ENCODE assay signal across 12 cellular contexts in the genomic region with DNA sequence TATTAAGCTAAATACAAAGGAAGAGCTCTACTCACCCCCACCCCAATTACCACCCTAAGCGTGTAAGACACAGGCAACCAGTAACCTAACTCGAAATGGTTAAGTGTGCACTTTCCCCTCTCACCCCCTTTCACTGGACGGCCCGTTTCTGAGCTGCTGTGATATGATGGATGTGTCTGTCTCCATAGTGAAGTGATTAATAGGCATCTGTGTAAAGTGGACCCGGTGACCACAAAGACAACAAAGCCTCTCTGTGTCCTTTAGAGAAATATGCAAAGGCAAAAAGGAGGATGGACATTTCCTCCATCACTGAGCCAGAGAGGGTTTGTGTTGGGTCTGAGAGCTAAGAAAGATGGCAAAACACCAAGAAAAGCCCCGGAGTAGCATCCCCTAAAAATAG.
DNase-seq lines count a peak whose midpoint lies in the region; ATAC-seq and TF ChIP-seq lines count a peak whose summit lies in the region.
"Had no signal": no experiment of that assay in that cellular context is flagged by ENCODE, and none has a peak within 500 bp of the region (broad histone marks: within the 10 kb centered on the region; RNA-seq: fewer than 3 reads in every experiment).

No MANE protein-coding gene starts in this region.

- H3K27me3 ChIP-seq in psoas muscle (ENCODE audit: insufficient read depth in 3 of 3, low read length in 2 of 3), result no peaks in the 10 kb centered on the region
- H3K27me3 ChIP-seq in MG63, result no peaks in the 10 kb centered on the region

- H3K36me3 ChIP-seq in psoas muscle (ENCODE audit: insufficient read depth in 1 of 2, low read depth in 1 of 2) (peaks cover 0 to 3% of the 10 kb centered on the region in 2 donors), MG63 (no peaks in the 10 kb centered on the region)

- DNase-seq in Calu3 (peak; percentile 44), nephron progenitor cell (no peak), psoas muscle (no peak), MG63 (no peak)
- DNase-seq: activated effector memory CD4-positive, alpha-beta T cell treated with Interleukin-2 at 50 U/mL for 16 hours; NCI-H510A had no signal

- H3K4me3 Mint-ChIP-seq in Calu3 (ENCODE audit: low read depth, unreplicated experiment) (no peak overlapping the region), brain (peak overlapping the region in 3 of 5 experiments; percentile 11 to 64 (median 25)), nephron progenitor cell (peak overlapping the region; percentile 31)

- H3K4me3 ChIP-seq in psoas muscle, result no peak overlapping the region
- H3K4me3 ChIP-seq in MG63, result no peak overlapping the region
- H3K4me3 ChIP-seq: HAP-1 had no signal

- TF ChIP-seq CTCF in Calu3 (IDR thresholded peaks at IDR 0.05; ENCODE audit: unreplicated experiment) (no peak), brain (conservative IDR thresholded peaks at IDR 0.05) (no peak), nephron progenitor cell (IDR thresholded peaks at IDR 0.05) (no peak), psoas muscle (IDR thresholded peaks at IDR 0.05) (no peak)

- intact Hi-C loops in Calu3 (cut with micrococcal nuclease; ENCODE audit: unreplicated experiment), result loop anchor here (5.0 to 10.0 kb wide), 3 partner anchors 73 to 319 kb away; partner anchors contain the start of gene SEMA6A
- intact Hi-C loops in psoas muscle (cut with DNase I), result no loop called here

- H3K9me3 ChIP-seq in psoas muscle (no peaks in the 10 kb centered on the region), MG63 (no peaks in the 10 kb centered on the region)
- H3K9me3 ChIP-seq: HAP-1 had no signal

- peak overlapping the region; percentile 21 for H3K27ac Mint-ChIP-seq in Calu3 (ENCODE audit: unreplicated experiment)
- peak overlapping the region; percentile 42 to 84 (median 52) for H3K27ac Mint-ChIP-seq in brain
- peak overlapping the region; percentile 60 for H3K27ac Mint-ChIP-seq in nephron progenitor cell
- H3K27ac Mint-ChIP-seq: CD14-positive monocyte had no signal

- BruUV-seq in Calu3 (replicated peaks; lab: Mats Ljungman, UMichigan), result no TSS peak

- 44 to 52% (median 50%) methylated on average over 6 of the region's 6 CpGs for WGBS in psoas muscle, 3 donors

- peak; percentile 34 for ATAC-seq in HG03342 (IDR thresholded peaks at IDR 0.05; ENCODE audit: unreplicated experiment)
- no peak for ATAC-seq in psoas muscle
- no peak for ATAC-seq in GM19351 (IDR thresholded peaks at IDR 0.05; ENCODE audit: unreplicated experiment)
- ATAC-seq in HG03432 (IDR thresholded peaks at IDR 0.05; ENCODE audit: unreplicated experiment), result no peak

- H3K27me3 Mint-ChIP-seq in Calu3 (ENCODE audit: unreplicated experiment) (no peaks in the 10 kb centered on the region), brain (no peaks in the 10 kb centered on the region), nephron progenitor cell (ENCODE audit: low read depth, poor library complexity) (no peaks in the 10 kb centered on the region)

- H3K4me1 Mint-ChIP-seq in Calu3 (ENCODE audit: low read depth, unreplicated experiment) (peaks cover 42% of the 10 kb centered on the region), brain (peaks cover 62% of the 10 kb centered on the region), nephron progenitor cell (peaks cover 61% of the 10 kb centered on the region)

- H3K27ac ChIP-seq in psoas muscle, result no peak overlapping the region

- H3K9me3 Mint-ChIP-seq in Calu3 (ENCODE audit: low read depth, unreplicated experiment) (no peaks in the 10 kb centered on the region), brain (peaks cover 0 to 4% (median 0%) of the 10 kb centered on the region in 5 experiments), nephron progenitor cell (no peaks in the 10 kb centered on the region)
- H3K9me3 Mint-ChIP-seq: CD14-positive monocyte had no signal

- CTCF ChIA-PET in Calu3 (lab: Charles Lee), result interaction anchor here (1.0 to 1.3 kb wide), 2 partner anchors 12 to 118 kb away, joined by 3 read pairs; no protein-coding TSS in a partner anchor

- H3K4me1 ChIP-seq in psoas muscle, result no peaks in the 10 kb centered on the region

- H3K36me3 Mint-ChIP-seq in Calu3 (ENCODE audit: insufficient read depth, unreplicated experiment), result no peaks in the 10 kb centered on the region
- peaks cover 38% of the 10 kb centered on the region for H3K36me3 Mint-ChIP-seq in brain
- H3K36me3 Mint-ChIP-seq in nephron progenitor cell (ENCODE audit: low read depth), result peaks cover 38% of the 10 kb centered on the region
